In the genomic region with DNA sequence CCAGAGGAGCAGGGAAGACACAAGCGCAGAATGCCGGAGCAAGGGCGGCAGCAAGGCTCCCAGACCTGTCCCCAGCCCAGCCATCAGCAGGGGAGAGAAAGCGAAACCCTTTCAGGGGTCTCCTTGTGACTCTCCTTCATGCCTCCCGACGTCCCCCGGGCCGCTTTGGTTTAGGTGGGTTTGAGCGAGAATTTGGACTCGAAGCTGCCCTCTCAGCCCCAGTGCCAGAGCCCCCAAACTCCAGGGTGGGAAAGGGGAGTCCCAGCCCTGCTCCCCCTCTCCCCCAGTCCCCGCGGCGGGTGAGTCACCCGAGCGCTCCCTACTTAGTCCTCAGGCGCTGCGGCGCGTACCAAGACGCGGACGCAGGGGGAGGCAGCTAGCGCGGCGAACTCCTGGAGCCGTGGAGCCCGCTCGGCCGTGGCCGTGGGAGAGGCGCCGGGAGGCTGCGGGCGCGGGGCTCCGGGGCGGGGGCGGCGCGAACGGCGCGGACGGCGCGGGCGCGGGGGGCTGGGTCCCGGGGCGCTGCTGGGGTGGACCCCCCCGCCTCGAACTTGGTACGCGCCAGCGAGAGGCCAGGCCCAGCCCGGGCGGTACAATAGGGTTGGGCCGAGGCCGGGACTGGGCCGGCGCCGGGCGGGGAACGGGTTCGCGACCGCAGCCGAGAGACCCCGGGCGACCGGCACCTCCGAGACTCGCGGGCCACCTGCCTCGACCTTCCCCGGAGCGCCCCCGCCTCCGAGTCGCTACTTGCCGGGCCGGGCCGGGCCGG, we compare ENCODE assay signal across 8 cellular contexts. TPM values are rescaled to one million over a fixed set of nuclear protein-coding genes. Genes with fewer than 3 reads are reported as not detected.
DNase-seq lines count a peak whose midpoint lies in the region; ATAC-seq and TF ChIP-seq lines count a peak whose summit lies in the region.

Gene MAP7D1 (plus strand): TSS at position 601 of the 769 bp plus-strand sequence. CDS start 258 bp downstream, outside the sequence.

- H3K4me1 Mint-ChIP-seq in endodermal cell, result peaks cover 42% of the 10 kb centered on the region
- peaks cover 49% of the 10 kb centered on the region for H3K4me1 Mint-ChIP-seq in mesothelial cell of epicardium

- ATAC-seq in GM19043 (IDR thresholded peaks at IDR 0.05; ENCODE audit: low read depth, unreplicated experiment), result peak; percentile 46
- ATAC-seq in HG03442 (IDR thresholded peaks at IDR 0.05; ENCODE audit: unreplicated experiment), result peak; percentile 49

- DNase-seq in AML-193 (lab: John Stamatoyannopoulos, UW) (peak; percentile 51 to 54), NOMO-1 treated with dmso at 0.1 percent for 144 hours (lab: John Stamatoyannopoulos, UW; ENCODE audit: unreplicated experiment) (peak; percentile 31), endodermal cell (peak; percentile 92), mesothelial cell of epicardium (ENCODE audit: low spot score in 2 of 2, unreplicated experiment in 2 of 2) (peak; percentile 76 to 85)
- peak; percentile 70 for DNase-seq in activated CD8-positive, alpha-beta memory T cell treated with anti-CD3 and anti-CD28 coated beads, Interleukin-2, amount 50 U/mL, for 1 hour (ENCODE audit: extremely low read depth)
- DNase-seq in stimulated activated CD8-positive, alpha-beta memory T cell treated with anti-CD3 and anti-CD28 coated beads, Interleukin-2, amount 100 ng/mL, for 1 hour (ENCODE audit: low read depth in 2 of 2), result peak; percentile 67 to 74

- H3K27ac ChIP-seq in endodermal cell (ENCODE audit: low read depth, low read length), result peak within 1 kb of the TSS; percentile 95

- H3K9me3 Mint-ChIP-seq in endodermal cell, result no peaks in the 10 kb centered on the region
- no peaks in the 10 kb centered on the region for H3K9me3 Mint-ChIP-seq in mesothelial cell of epicardium

- H3K27ac Mint-ChIP-seq in endodermal cell (peak within 1 kb of the TSS; percentile 91), mesothelial cell of epicardium (peak within 1 kb of the TSS; percentile 95)

- peaks cover 16% of the 10 kb centered on the region for H3K4me1 ChIP-seq in endodermal cell (ENCODE audit: control insufficient read depth, insufficient read depth, low read length)

- 0% methylated on average over 23 to 84 of the region's 84 CpGs for WGBS in endodermal cell (ENCODE audit: insufficient coverage in 1 of 2, insufficient read length in 1 of 2), 2 experiments

- H3K4me3 Mint-ChIP-seq in endodermal cell, result peak within 1 kb of the TSS; percentile 84
- peak within 1 kb of the TSS; percentile 81 for H3K4me3 Mint-ChIP-seq in mesothelial cell of epicardium

- no peaks in the 10 kb centered on the region for H3K27me3 ChIP-seq in endodermal cell (ENCODE audit: control insufficient read depth, insufficient read depth, low read length, poor library complexity, severe bottlenecking)

- TF ChIP-seq CTCF in endodermal cell (conservative IDR thresholded peaks at IDR 0.05), result no peak
- TF ChIP-seq CTCF in mesothelial cell of epicardium (IDR thresholded peaks at IDR 0.05; ENCODE audit: unreplicated experiment), result no peak

- peak within 1 kb of the TSS; percentile 93 for H3K4me3 ChIP-seq in endodermal cell (ENCODE audit: low read length)

- H3K27me3 Mint-ChIP-seq in endodermal cell (ENCODE audit: insufficient read depth) (peaks cover 24% of the 10 kb centered on the region), mesothelial cell of epicardium (ENCODE audit: low read depth) (no peaks in the 10 kb centered on the region)

- peaks cover 20% of the 10 kb centered on the region for H3K36me3 ChIP-seq in endodermal cell (ENCODE audit: control insufficient read depth, insufficient read depth, low read length)

- H3K36me3 Mint-ChIP-seq in endodermal cell (ENCODE audit: low read depth), result peaks cover 13% of the 10 kb centered on the region
- no peaks in the 10 kb centered on the region for H3K36me3 Mint-ChIP-seq in mesothelial cell of epicardium

- H3K9me3 ChIP-seq in endodermal cell (ENCODE audit: control insufficient read depth, low read length), result no peaks in the 10 kb centered on the region

- peak within 1 kb of the TSS; percentile 78 for H3K9ac ChIP-seq in endodermal cell (ENCODE audit: extremely low read depth, low read length, poor library complexity, severe bottlenecking)

RNA-seq across cellular contexts. Expression of gene MAP7D1, which starts in this region (rescaled TPM):
- total RNA-seq in endodermal cell (100 to 1,000 TPM; 119 to 120 TPM), mesothelial cell of epicardium (97.8 to 103 TPM (median 101 TPM) in 3 replicates)
- 121 TPM for polyA plus RNA-seq in endodermal cell (2013, experiment 1 of 2)
- polyA plus RNA-seq in endodermal cell (2013, experiment 2 of 2), result 114 TPM

Comparison
In these comparisons a context has a peak if more than half of its experiments do, and no peak if none do; other contexts are left out.
1. Peak in every context shown above with its lines: DNase-seq, ATAC-seq, H3K4me3 ChIP-seq and H3K27ac ChIP-seq.
2. DNase-seq: peak in every context shown above with its lines; median percentile 92 in endodermal cell; 80 in mesothelial cell of epicardium; 70 in stimulated activated CD8-positive, alpha-beta memory T cell treated with anti-CD3 and anti-CD28 coated beads, Interleukin-2, amount 100 ng/mL, for 1 hour; 70 in activated CD8-positive, alpha-beta memory T cell treated with anti-CD3 and anti-CD28 coated beads, Interleukin-2, amount 50 U/mL, for 1 hour; 52 in AML-193; 31 in NOMO-1 treated with dmso at 0.1 percent for 144 hours.